ENCODE assay signal across 2 cellular contexts in the genomic region with DNA sequence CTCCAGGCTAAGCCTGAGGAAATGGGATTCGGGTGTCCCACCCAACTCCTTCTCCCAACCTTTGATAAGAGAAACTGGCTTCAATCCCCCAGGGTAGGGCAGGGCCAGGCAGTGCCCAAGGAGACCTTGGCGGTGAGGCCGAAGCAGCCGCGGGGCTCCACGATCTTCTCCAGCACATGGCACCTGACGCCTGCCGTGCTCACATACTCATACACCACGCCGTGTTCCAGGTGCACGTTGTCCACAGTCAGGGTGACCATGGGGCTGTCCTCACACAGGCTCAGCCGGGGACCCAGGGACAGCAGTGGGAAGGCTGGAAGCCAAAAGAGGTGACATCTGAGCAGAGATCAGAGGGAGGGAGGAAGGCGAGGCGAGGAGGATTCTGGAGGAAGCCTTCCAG.
TF ChIP-seq lines count a peak whose summit lies in the region.

No MANE protein-coding gene starts in this region.

TF ChIP-seq in HepG2, 621 proteins besides CTCF, POLR2A, EP300 and RAD21 (continued from another document):
- TF ChIP-seq ZNF552 (CRISPR knock-in tag; IDR thresholded peaks at IDR 0.05; ENCODE audit: borderline replicate concordance): no peak
- TF ChIP-seq, protein P1, sequence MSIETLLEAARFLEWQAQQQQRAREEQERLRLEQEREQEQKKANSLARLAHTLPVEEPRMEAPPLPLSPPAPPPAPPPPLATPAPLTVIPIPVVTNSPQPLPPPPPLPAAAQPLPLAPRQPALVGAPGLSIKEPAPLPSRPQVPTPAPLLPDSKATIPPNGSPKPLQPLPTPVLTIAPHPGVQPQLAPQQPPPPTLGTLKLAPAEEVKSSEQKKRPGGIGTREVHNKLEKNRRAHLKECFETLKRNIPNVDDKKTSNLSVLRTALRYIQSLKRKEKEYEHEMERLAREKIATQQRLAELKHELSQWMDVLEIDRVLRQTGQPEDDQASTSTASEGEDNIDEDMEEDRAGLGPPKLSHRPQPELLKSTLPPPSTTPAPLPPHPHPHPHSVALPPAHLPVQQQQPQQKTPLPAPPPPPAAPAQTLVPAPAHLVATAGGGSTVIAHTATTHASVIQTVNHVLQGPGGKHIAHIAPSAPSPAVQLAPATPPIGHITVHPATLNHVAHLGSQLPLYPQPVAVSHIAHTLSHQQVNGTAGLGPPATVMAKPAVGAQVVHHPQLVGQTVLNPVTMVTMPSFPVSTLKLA (IDR thresholded peaks at IDR 0.05): peak; percentile 41; the same call in 1 of the 2 replicates
- TF ChIP-seq ZNF282 (IDR thresholded peaks at IDR 0.05; ENCODE audit: partially characterized antibody): no peak
TF ChIP-seq in HepG2: peak in this region for 1.

TF ChIP-seq in GM12878, 131 proteins besides CTCF, POLR2A, EP300 and RAD21:
- TF ChIP-seq, protein P2, sequence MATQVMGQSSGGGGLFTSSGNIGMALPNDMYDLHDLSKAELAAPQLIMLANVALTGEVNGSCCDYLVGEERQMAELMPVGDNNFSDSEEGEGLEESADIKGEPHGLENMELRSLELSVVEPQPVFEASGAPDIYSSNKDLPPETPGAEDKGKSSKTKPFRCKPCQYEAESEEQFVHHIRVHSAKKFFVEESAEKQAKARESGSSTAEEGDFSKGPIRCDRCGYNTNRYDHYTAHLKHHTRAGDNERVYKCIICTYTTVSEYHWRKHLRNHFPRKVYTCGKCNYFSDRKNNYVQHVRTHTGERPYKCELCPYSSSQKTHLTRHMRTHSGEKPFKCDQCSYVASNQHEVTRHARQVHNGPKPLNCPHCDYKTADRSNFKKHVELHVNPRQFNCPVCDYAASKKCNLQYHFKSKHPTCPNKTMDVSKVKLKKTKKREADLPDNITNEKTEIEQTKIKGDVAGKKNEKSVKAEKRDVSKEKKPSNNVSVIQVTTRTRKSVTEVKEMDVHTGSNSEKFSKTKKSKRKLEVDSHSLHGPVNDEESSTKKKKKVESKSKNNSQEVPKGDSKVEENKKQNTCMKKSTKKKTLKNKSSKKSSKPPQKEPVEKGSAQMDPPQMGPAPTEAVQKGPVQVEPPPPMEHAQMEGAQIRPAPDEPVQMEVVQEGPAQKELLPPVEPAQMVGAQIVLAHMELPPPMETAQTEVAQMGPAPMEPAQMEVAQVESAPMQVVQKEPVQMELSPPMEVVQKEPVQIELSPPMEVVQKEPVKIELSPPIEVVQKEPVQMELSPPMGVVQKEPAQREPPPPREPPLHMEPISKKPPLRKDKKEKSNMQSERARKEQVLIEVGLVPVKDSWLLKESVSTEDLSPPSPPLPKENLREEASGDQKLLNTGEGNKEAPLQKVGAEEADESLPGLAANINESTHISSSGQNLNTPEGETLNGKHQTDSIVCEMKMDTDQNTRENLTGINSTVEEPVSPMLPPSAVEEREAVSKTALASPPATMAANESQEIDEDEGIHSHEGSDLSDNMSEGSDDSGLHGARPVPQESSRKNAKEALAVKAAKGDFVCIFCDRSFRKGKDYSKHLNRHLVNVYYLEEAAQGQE (IDR thresholded peaks at IDR 0.05; ENCODE audit: low read depth, low read length): no peak
- TF ChIP-seq, protein P3, sequence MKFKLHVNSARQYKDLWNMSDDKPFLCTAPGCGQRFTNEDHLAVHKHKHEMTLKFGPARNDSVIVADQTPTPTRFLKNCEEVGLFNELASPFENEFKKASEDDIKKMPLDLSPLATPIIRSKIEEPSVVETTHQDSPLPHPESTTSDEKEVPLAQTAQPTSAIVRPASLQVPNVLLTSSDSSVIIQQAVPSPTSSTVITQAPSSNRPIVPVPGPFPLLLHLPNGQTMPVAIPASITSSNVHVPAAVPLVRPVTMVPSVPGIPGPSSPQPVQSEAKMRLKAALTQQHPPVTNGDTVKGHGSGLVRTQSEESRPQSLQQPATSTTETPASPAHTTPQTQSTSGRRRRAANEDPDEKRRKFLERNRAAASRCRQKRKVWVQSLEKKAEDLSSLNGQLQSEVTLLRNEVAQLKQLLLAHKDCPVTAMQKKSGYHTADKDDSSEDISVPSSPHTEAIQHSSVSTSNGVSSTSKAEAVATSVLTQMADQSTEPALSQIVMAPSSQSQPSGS (IDR thresholded peaks at IDR 0.05; ENCODE audit: low read length): no peak
- TF ChIP-seq, protein P4, sequence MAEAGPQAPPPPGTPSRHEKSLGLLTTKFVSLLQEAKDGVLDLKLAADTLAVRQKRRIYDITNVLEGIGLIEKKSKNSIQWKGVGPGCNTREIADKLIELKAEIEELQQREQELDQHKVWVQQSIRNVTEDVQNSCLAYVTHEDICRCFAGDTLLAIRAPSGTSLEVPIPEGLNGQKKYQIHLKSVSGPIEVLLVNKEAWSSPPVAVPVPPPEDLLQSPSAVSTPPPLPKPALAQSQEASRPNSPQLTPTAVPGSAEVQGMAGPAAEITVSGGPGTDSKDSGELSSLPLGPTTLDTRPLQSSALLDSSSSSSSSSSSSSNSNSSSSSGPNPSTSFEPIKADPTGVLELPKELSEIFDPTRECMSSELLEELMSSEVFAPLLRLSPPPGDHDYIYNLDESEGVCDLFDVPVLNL (IDR thresholded peaks at IDR 0.05; ENCODE audit: low read depth, low read length): no peak
